In the genomic region with DNA sequence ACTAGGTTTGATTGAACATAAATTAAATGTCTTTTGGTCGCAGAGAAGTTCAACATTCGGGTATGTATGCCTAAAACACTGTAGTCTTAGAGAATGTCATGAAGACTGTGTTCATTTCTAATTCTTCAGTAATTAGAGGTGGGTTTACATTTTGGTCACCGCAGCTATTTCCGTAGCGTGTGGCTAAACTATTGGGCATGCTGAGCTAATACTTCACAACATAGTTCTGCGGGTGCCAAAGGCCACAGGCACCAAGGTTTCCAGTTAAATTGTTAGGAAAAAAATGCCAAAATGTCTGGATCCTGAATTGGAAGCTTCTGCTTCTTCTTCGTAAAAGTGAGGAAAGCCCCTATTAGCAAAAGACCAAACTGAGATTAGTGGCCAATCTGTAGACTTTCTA, we compare ENCODE assay signal across 1 cellular context.
TF ChIP-seq lines count a peak whose summit lies in the region.

No MANE protein-coding gene starts in this region.

TF ChIP-seq in H1, 55 proteins besides CTCF, POLR2A, EP300 and RAD21:
- TF ChIP-seq, protein P1, sequence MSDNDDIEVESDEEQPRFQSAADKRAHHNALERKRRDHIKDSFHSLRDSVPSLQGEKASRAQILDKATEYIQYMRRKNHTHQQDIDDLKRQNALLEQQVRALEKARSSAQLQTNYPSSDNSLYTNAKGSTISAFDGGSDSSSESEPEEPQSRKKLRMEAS (IDR thresholded peaks at IDR 0.05), result no peak
- TF ChIP-seq TAF1 (IDR thresholded peaks at IDR 0.05; ENCODE audit: low read depth, low read length), result no peak
- TF ChIP-seq, protein P2, sequence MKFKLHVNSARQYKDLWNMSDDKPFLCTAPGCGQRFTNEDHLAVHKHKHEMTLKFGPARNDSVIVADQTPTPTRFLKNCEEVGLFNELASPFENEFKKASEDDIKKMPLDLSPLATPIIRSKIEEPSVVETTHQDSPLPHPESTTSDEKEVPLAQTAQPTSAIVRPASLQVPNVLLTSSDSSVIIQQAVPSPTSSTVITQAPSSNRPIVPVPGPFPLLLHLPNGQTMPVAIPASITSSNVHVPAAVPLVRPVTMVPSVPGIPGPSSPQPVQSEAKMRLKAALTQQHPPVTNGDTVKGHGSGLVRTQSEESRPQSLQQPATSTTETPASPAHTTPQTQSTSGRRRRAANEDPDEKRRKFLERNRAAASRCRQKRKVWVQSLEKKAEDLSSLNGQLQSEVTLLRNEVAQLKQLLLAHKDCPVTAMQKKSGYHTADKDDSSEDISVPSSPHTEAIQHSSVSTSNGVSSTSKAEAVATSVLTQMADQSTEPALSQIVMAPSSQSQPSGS (IDR thresholded peaks at IDR 0.05; ENCODE audit: low read length), result no peak
- TF ChIP-seq TAF7 (optimal IDR thresholded peaks at IDR 0.05; ENCODE audit: borderline replicate concordance, low read depth, low read length), result no peak
- TF ChIP-seq ZNF274 (IDR thresholded peaks at IDR 0.05; ENCODE audit: borderline replicate concordance, extremely low read depth, low read length), result no peak
- no peak for TF ChIP-seq POLR2AphosphoS5 (IDR thresholded peaks at IDR 0.05; ENCODE audit: low read depth, low read length)
- TF ChIP-seq FOSL1 (IDR thresholded peaks at IDR 0.05; ENCODE audit: insufficient read depth, low read depth, low read length), result no peak
- TF ChIP-seq, protein P3, sequence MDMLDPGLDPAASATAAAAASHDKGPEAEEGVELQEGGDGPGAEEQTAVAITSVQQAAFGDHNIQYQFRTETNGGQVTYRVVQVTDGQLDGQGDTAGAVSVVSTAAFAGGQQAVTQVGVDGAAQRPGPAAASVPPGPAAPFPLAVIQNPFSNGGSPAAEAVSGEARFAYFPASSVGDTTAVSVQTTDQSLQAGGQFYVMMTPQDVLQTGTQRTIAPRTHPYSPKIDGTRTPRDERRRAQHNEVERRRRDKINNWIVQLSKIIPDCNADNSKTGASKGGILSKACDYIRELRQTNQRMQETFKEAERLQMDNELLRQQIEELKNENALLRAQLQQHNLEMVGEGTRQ (IDR thresholded peaks at IDR 0.05; ENCODE audit: low read length), result no peak
- TF ChIP-seq CBX5 (IDR thresholded peaks at IDR 0.05; ENCODE audit: low read depth, low read length), result no peak
- no peak for TF ChIP-seq SIRT6 (IDR thresholded peaks at IDR 0.05; ENCODE audit: low read length)
- TF ChIP-seq SAP30 (IDR thresholded peaks at IDR 0.05; ENCODE audit: insufficient read depth, insufficient replicate concordance, low read length), result no peak
- no peak for TF ChIP-seq BRCA1 (IDR thresholded peaks at IDR 0.05; ENCODE audit: low read depth, low read length)
- TF ChIP-seq CHD2 (IDR thresholded peaks at IDR 0.05; ENCODE audit: low read length), result no peak
- no peak for TF ChIP-seq CEBPB (IDR thresholded peaks at IDR 0.05; ENCODE audit: low read depth, low read length)
- no peak for TF ChIP-seq GABPA (IDR thresholded peaks at IDR 0.05; ENCODE audit: borderline replicate concordance, insufficient read depth, low read length)
- no peak for TF ChIP-seq SP1 (IDR thresholded peaks at IDR 0.05; ENCODE audit: low read depth, low read length)
- TF ChIP-seq SRF (IDR thresholded peaks at IDR 0.05; ENCODE audit: low read depth, low read length), result no peak
- no peak for TF ChIP-seq TBP (IDR thresholded peaks at IDR 0.05; ENCODE audit: low read depth, low read length)
